ENCODE assay signal across 8 cellular contexts in the genomic region with DNA sequence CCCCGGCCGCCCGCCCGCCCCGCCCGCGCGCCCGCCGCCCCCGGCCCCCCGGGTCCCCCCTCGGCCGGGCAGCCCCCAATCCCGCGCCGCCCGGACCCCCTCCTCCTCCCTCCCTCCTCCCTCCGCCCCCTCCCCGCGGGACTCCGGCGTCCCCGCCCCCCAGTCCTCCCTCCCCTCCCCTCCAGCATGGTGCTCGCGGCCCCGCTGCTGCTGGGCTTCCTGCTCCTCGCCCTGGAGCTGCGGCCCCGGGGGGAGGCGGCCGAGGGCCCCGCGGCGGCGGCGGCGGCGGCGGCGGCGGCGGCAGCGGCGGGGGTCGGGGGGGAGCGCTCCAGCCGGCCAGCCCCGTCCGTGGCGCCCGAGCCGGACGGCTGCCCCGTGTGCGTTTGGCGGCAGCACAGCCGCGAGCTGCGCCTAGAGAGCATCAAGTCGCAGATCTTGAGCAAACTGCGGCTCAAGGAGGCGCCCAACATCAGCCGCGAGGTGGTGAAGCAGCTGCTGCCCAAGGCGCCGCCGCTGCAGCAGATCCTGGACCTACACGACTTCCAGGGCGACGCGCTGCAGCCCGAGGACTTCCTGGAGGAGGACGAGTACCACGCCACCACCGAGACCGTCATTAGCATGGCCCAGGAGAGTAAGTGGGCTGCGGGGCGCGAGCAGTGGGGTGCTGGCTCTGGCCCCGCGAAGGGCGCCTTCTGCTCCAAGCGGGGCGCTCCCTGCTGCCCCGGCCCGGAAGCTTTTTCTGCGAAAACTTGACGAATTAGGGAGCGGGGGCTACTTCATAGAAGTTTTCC. TPM values are rescaled to one million over a fixed set of nuclear protein-coding genes. Genes with fewer than 3 reads are reported as not detected.
DNase-seq lines count a peak whose midpoint lies in the region; ATAC-seq and TF ChIP-seq lines count a peak whose summit lies in the region.

No MANE protein-coding gene starts in this region.

- H3K4me1 ChIP-seq in BLaER1, result peaks cover 35% of the 10 kb centered on the region
- H3K4me1 ChIP-seq in RWPE2 (ENCODE audit: insufficient read depth, poor library complexity, severe bottlenecking), result no peaks in the 10 kb centered on the region
- peaks cover 4% of the 10 kb centered on the region for H3K4me1 ChIP-seq in rectal smooth muscle tissue (ENCODE audit: control insufficient read depth, insufficient read depth, low read length)

- H3K27me3 ChIP-seq in BLaER1 (no peaks in the 10 kb centered on the region), RWPE2 (ENCODE audit: insufficient read depth, poor library complexity, severe bottlenecking) (no peaks in the 10 kb centered on the region), rectal smooth muscle tissue (ENCODE audit: control insufficient read depth, insufficient read depth, low read length) (no peaks in the 10 kb centered on the region)

- intact Hi-C loops in left cardiac atrium (cut with DNase I), result loop anchor here (5.0 to 10.0 kb wide), 4 partner anchors 51 to 191 kb away; partner anchors contain the start of genes DGKA (in 1 of the 2), ORMDL2 (in 1 of the 2) and SARNP (in 1 of the 2)

- H3K36me3 Mint-ChIP-seq in activated naive CD8-positive, alpha-beta T cell, result no peaks in the 10 kb centered on the region

- no peaks in the 10 kb centered on the region for H3K9me3 ChIP-seq in BLaER1
- H3K9me3 ChIP-seq in RWPE2 (ENCODE audit: severe bottlenecking), result no peaks in the 10 kb centered on the region

- peak overlapping the region; percentile 76 for H3K27ac ChIP-seq in BLaER1
- H3K27ac ChIP-seq in RWPE2 (ENCODE audit: poor library complexity, severe bottlenecking), result peak overlapping the region; percentile 30
- peak overlapping the region; percentile 41 for H3K27ac ChIP-seq in rectal smooth muscle tissue (ENCODE audit: low read depth, low read length)

- H3K4me3 Mint-ChIP-seq in activated naive CD8-positive, alpha-beta T cell, result peak overlapping the region; percentile 90

- no peaks in the 10 kb centered on the region for H3K27me3 Mint-ChIP-seq in activated naive CD8-positive, alpha-beta T cell

- DNase-seq in RWPE2 (ENCODE audit: low spot score) (no peak), left cardiac atrium (peak; percentile 63)

- H3K9ac ChIP-seq in BLaER1 (peak overlapping the region; percentile 93), rectal smooth muscle tissue (ENCODE audit: low read length) (no peak overlapping the region)

- H3K4me2 ChIP-seq in BLaER1, result peak overlapping the region; percentile 98

- H3K27ac Mint-ChIP-seq in activated naive CD8-positive, alpha-beta T cell, result no peak overlapping the region

- H3K36me3 ChIP-seq in BLaER1 (peaks cover 19% of the 10 kb centered on the region), RWPE2 (ENCODE audit: low read depth) (peaks cover 4% of the 10 kb centered on the region; the same call in 1 of the 2 replicates), rectal smooth muscle tissue (ENCODE audit: control insufficient read depth, insufficient read depth, low read length) (no peaks in the 10 kb centered on the region)

- H3K9me3 Mint-ChIP-seq in activated naive CD8-positive, alpha-beta T cell (ENCODE audit: low read depth), result no peaks in the 10 kb centered on the region

- ATAC-seq in GM19023 (IDR thresholded peaks at IDR 0.05; ENCODE audit: unreplicated experiment) (peak; percentile 52), HG03432 (IDR thresholded peaks at IDR 0.05; ENCODE audit: unreplicated experiment) (peak; percentile 49), RWPE2 (ENCODE audit: low read depth) (peak; percentile 51), left cardiac atrium (peak; percentile 20 to 22), GM18873 (IDR thresholded peaks at IDR 0.05; ENCODE audit: low FRiP score, unreplicated experiment) (no peak)

- peaks cover 33% of the 10 kb centered on the region for H3K4me1 Mint-ChIP-seq in activated naive CD8-positive, alpha-beta T cell (ENCODE audit: low read depth)

- TF ChIP-seq CTCF in RWPE2 (IDR thresholded peaks at IDR 0.05; ENCODE audit: poor library complexity, severe bottlenecking), result peak; percentile 37

- H3K4me3 ChIP-seq in BLaER1, result peak overlapping the region; percentile 92
- H3K4me3 ChIP-seq in RWPE2 (ENCODE audit: severe bottlenecking), result peak overlapping the region; percentile 40
- peak overlapping the region; percentile 75 for H3K4me3 ChIP-seq in rectal smooth muscle tissue (ENCODE audit: low read length)

- peaks cover 23% of the 10 kb centered on the region; the same call in 1 of the 2 replicates for H4K20me1 ChIP-seq in BLaER1

RNA-seq across cellular contexts. Expression of gene GDF11, which starts 0.4 kb away (rescaled TPM):
- total RNA-seq in left cardiac atrium, result 10 to 100 TPM; 12.0 to 14.2 TPM

RNA-seq across cellular contexts. Expression of gene CD63, which starts 14.5 kb away (rescaled TPM):
- total RNA-seq in left cardiac atrium, result 1,000 to 10,000 TPM; 1,288 to 1,875 TPM

RNA-seq across cellular contexts. Expression of gene RDH5, which starts 23.1 kb away (rescaled TPM):
- total RNA-seq in left cardiac atrium, result 10 to 100 TPM; 29.5 to 38.1 TPM

RNA-seq across cellular contexts. Expression of gene BLOC1S1, which starts 27.5 kb away (rescaled TPM):
- total RNA-seq in left cardiac atrium, result 100 to 1,000 TPM; 119 to 123 TPM

RNA-seq across cellular contexts. Expression of gene ITGA7, which starts 35.6 kb away (rescaled TPM):
- total RNA-seq in left cardiac atrium, result 100 to 1,000 TPM; 395 to 448 TPM

Comparison
In these comparisons a context has a peak if more than half of its experiments do, and no peak if none do; other contexts are left out.
1. H3K4me3 ChIP-seq: peak in every context shown above with its lines; median percentile 92 in BLaER1; 75 in rectal smooth muscle tissue; 40 in RWPE2.